Comparison of ENCODE assay signal across 9 cellular contexts in the genomic region with DNA sequence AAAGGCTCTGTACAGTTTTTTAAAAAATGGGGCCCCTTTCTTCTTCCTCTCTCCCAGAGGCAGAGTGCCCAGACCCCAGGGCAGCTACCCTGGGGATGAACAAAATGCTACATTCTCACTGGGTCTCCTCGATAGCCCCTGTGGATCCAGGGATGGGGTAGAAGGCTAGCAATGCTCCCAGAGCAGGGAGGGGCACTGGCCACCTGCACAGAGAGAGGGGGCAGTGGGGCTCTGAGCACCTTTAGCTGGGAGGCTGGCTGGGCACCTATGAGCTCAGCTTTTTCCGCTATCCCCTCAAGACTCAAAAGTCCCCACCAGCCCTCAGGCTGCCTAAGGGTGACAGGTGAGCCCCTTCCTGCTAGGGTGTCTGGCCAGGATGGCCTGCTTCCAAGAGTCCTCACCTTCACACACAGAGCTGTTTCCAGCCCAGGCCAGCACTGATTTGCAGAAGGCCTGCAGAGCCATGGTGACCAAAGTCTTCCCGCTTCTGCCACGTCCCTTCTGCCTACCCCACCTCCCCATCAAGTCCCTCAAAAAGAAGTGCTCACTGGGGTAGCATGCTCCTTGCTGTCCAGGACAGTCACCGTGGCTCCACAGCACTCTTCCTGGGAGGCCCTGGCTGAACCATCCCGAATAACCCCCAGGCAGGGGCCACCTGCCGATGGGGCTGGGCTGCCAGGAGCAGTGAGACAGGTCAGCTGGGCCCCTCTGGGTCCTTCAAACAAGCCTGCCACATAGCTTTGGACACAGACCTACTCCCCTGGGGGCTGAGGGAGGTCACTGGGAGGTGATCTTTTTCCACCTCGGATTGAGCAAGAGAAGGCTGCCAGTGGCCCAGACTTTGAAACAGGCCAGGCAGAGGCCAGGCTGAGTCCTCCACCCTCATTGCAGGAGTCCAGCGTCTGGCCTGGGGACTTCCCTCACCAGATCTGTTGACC. TPM values are rescaled to one million over a fixed set of nuclear protein-coding genes. Genes with fewer than 3 reads are reported as not detected.
DNase-seq lines count a peak whose midpoint lies in the region; ATAC-seq lines count a peak whose summit lies in the region.
"Had no signal": no experiment of that assay in that cellular context is flagged by ENCODE, and none has a peak within 500 bp of the region (broad histone marks: within the 10 kb centered on the region; RNA-seq: fewer than 3 reads in every experiment).

No MANE protein-coding gene starts in this region.

- no peaks in the 10 kb centered on the region for H3K79me1 ChIP-seq in mesendoderm (ENCODE audit: low read length)

- H3K36me3 Mint-ChIP-seq in dendritic cell treated with granulocyte-macrophage colony-stimulating factor and Interleukin-4, amounts not matched to agents 40 ng/mL and 50 ng/mL, for 4 days (ENCODE audit: low read depth), result peaks cover 38% of the 10 kb centered on the region

- peak overlapping the region; percentile 87 for H3K18ac ChIP-seq in mesendoderm (ENCODE audit: low read length)

- H3K27me3 Mint-ChIP-seq in stimulated activated naive CD8-positive, alpha-beta T cell treated with anti-CD3 and anti-CD28 coated beads, Interleukin-15, amount 100 ng/mL, for 72 hours, result peaks cover 32% of the 10 kb centered on the region
- H3K27me3 Mint-ChIP-seq in dendritic cell treated with granulocyte-macrophage colony-stimulating factor and Interleukin-4, amounts not matched to agents 40 ng/mL and 50 ng/mL, for 4 days, result peaks cover 3% of the 10 kb centered on the region

- H3K4ac ChIP-seq in mesendoderm (ENCODE audit: low read depth, low read length), result peak overlapping the region; percentile 65

- peak; percentile 26 for ATAC-seq in stimulated activated naive CD8-positive, alpha-beta T cell treated with anti-CD3 and anti-CD28 coated beads, Interleukin-15, amount 100 ng/mL, for 72 hours
- ATAC-seq in stimulated activated naive CD8-positive, alpha-beta T cell treated with anti-CD3 and anti-CD28 coated beads, Interleukin-15, Interleukin-2, amounts not matched to agents 100 U/mL and 50 U/mL, for 24 hours, result no peak
- ATAC-seq in HG02759 (IDR thresholded peaks at IDR 0.05; ENCODE audit: unreplicated experiment), result no peak

- no peak overlapping the region for H4K8ac ChIP-seq in mesendoderm (ENCODE audit: low read depth, low read length)

- H3K27ac ChIP-seq in mesendoderm (ENCODE audit: low read depth, low read length), result peak overlapping the region; percentile 96

- no peaks in the 10 kb centered on the region for H3K9me3 Mint-ChIP-seq in stimulated activated naive CD8-positive, alpha-beta T cell treated with anti-CD3 and anti-CD28 coated beads, Interleukin-15, amount 100 ng/mL, for 72 hours
- no peaks in the 10 kb centered on the region for H3K9me3 Mint-ChIP-seq in dendritic cell treated with granulocyte-macrophage colony-stimulating factor and Interleukin-4, amounts not matched to agents 40 ng/mL and 50 ng/mL, for 4 days

- H3K4me3 Mint-ChIP-seq in stimulated activated naive CD8-positive, alpha-beta T cell treated with anti-CD3 and anti-CD28 coated beads, Interleukin-15, amount 100 ng/mL, for 72 hours, result no peak overlapping the region
- H3K4me3 Mint-ChIP-seq in dendritic cell treated with granulocyte-macrophage colony-stimulating factor and Interleukin-4, amounts not matched to agents 40 ng/mL and 50 ng/mL, for 4 days, result no peak overlapping the region

- intact Hi-C loops in dendritic cell treated with granulocyte-macrophage colony-stimulating factor and Interleukin-4, amounts not matched to agents 40 ng/mL and 50 ng/mL, for 4 days (cut with micrococcal nuclease), result no loop called here

- WGBS in mesendoderm (ENCODE audit: extremely low coverage, insufficient coverage, low lambda C conversion rate), result no CpG with 5 or more reads among the region's 9 CpGs

- no peaks in the 10 kb centered on the region for H3K27me3 ChIP-seq in mesendoderm (ENCODE audit: insufficient read depth, low read length, poor library complexity)

- H2AK5ac ChIP-seq in mesendoderm (ENCODE audit: low read length), result peak overlapping the region; percentile 9

- DNase-seq in stimulated activated naive CD8-positive, alpha-beta T cell treated with anti-CD3 and anti-CD28 coated beads, Interleukin-15, amount 100 ng/mL, for 72 hours, result no peak
- DNase-seq in stimulated activated naive CD8-positive, alpha-beta T cell treated with anti-CD3 and anti-CD28 coated beads, Interleukin-15, Interleukin-2, amounts not matched to agents 100 U/mL and 50 U/mL, for 24 hours, result no peak
- DNase-seq in mesendoderm (no peak), globus pallidus (ENCODE audit: low spot score) (no peak), NCI-H1930 (lab: John Stamatoyannopoulos, UW) (no peak), HPDE6-E6E7 (ENCODE audit: extremely low spot score) (no peak)
- DNase-seq: SW 1271 had no signal

- peaks cover 40% of the 10 kb centered on the region for H3K4me1 Mint-ChIP-seq in stimulated activated naive CD8-positive, alpha-beta T cell treated with anti-CD3 and anti-CD28 coated beads, Interleukin-15, amount 100 ng/mL, for 72 hours
- peaks cover 43% of the 10 kb centered on the region for H3K4me1 Mint-ChIP-seq in dendritic cell treated with granulocyte-macrophage colony-stimulating factor and Interleukin-4, amounts not matched to agents 40 ng/mL and 50 ng/mL, for 4 days (ENCODE audit: low read depth)

- H3K79me2 ChIP-seq in mesendoderm (ENCODE audit: control insufficient read depth, insufficient read depth, low read length), result no peaks in the 10 kb centered on the region

- no peak overlapping the region for H3K23ac ChIP-seq in mesendoderm (ENCODE audit: low read length)

- no peak overlapping the region for H2BK15ac ChIP-seq in mesendoderm (replicated peaks; ENCODE audit: low read depth)

- peak overlapping the region; percentile 81 for H3K56ac ChIP-seq in mesendoderm (ENCODE audit: low read length)

- peak overlapping the region; percentile 58 for H3K9ac ChIP-seq in mesendoderm (ENCODE audit: low read length)

- peak overlapping the region; percentile 98 for H2BK5ac ChIP-seq in mesendoderm (ENCODE audit: low read length)

- no peak overlapping the region for H3K27ac Mint-ChIP-seq in stimulated activated naive CD8-positive, alpha-beta T cell treated with anti-CD3 and anti-CD28 coated beads, Interleukin-15, amount 100 ng/mL, for 72 hours
- peak overlapping the region; percentile 30 for H3K27ac Mint-ChIP-seq in dendritic cell treated with granulocyte-macrophage colony-stimulating factor and Interleukin-4, amounts not matched to agents 40 ng/mL and 50 ng/mL, for 4 days

- peaks cover 38% of the 10 kb centered on the region for H3K4me1 ChIP-seq in mesendoderm (ENCODE audit: control insufficient read depth, low read depth, low read length)

- no peaks in the 10 kb centered on the region for H3K36me3 ChIP-seq in mesendoderm (ENCODE audit: control insufficient read depth, insufficient read depth, low read length)

- peak overlapping the region; percentile 25 for H3K4me2 ChIP-seq in mesendoderm (ENCODE audit: low read length)

- no peak overlapping the region for H3K4me3 ChIP-seq in mesendoderm (ENCODE audit: low read length)

- peak overlapping the region; percentile 84 for H2BK120ac ChIP-seq in mesendoderm (ENCODE audit: low read depth, low read length)

- peak overlapping the region; percentile 50 for H4K5ac ChIP-seq in mesendoderm (ENCODE audit: low read length)

RNA-seq across cellular contexts. Expression of a gene that starts 20.4 kb away (rescaled TPM):
- 5.7 TPM for polyA plus RNA-seq in mesendoderm (2013, experiment 1 of 2)
- polyA plus RNA-seq in mesendoderm (2013, experiment 2 of 2), result 5.5 TPM

RNA-seq across cellular contexts. Expression of a gene that starts 49.3 kb away (rescaled TPM):
- 546 TPM for polyA plus RNA-seq in mesendoderm (2013, experiment 1 of 2)
- 544 TPM for polyA plus RNA-seq in mesendoderm (2013, experiment 2 of 2)
